Comparison of ENCODE assay signal across 16 cellular contexts in genomic region chr18:57052173-57052572, GRCh38.
DNase-seq lines count a peak whose midpoint lies in the region; ATAC-seq, FAIRE-seq and TF ChIP-seq lines count a peak whose summit lies in the region.
"Had no signal": no experiment of that assay in that cellular context is flagged by ENCODE, and none has a peak within 500 bp of the region (broad histone marks: within the 10 kb centered on the region; RNA-seq: fewer than 3 reads in every experiment).

No MANE protein-coding gene starts in this region.

- CTCF ChIA-PET in HepG2 (lab: Yijun Ruan, JAX; ENCODE audit: low intra/inter-chr PET ratio, low total read pairs): no interaction called here

- POLR2A ChIA-PET in HepG2 (lab: Yijun Ruan, JAX): no interaction called here

- no peaks in the 10 kb centered on the region for H4K20me1 ChIP-seq in HepG2 (ENCODE audit: insufficient read depth, low read length)

- no TSS peak for BruUV-seq in HepG2 (replicated peaks; lab: Mats Ljungman, UMichigan)

- H3K4me2 ChIP-seq in HepG2 (ENCODE audit: low read depth, low read length): no peak overlapping the region
- H3K4me2 ChIP-seq: smooth muscle cell had no signal

- ATAC-seq in HepG2 (no peak), right lobe of liver (no peak), GM21723 (IDR thresholded peaks at IDR 0.05; ENCODE audit: unreplicated experiment) (peak; percentile 39), HG03442 (IDR thresholded peaks at IDR 0.05; ENCODE audit: unreplicated experiment) (no peak)
- ATAC-seq: Panc1 had no signal

- no peak overlapping the region for H3K27ac ChIP-seq in HepG2 (ENCODE audit: extremely low read length, insufficient read depth, low read length)
- H3K27ac ChIP-seq in right lobe of liver: no peak overlapping the region
- H3K27ac ChIP-seq in thyroid gland: no peak overlapping the region
- H3K27ac ChIP-seq: neutrophil had no signal

- H3K36me3 ChIP-seq in HepG2 (replicated peaks in 1 of 2; ENCODE audit: control insufficient read depth in 1 of 2, insufficient read depth in 2 of 2, low read length in 2 of 2) (no peaks in the 10 kb centered on the region), right lobe of liver (no peaks in the 10 kb centered on the region), thyroid gland (no peaks in the 10 kb centered on the region)
- H3K36me3 ChIP-seq: neutrophil had no signal

- H3K4me3 ChIP-seq in HepG2 (replicated peaks in 1 of 3; ENCODE audit: insufficient read depth in 1 of 3, low read depth in 2 of 3, low read length in 3 of 3) (no peak overlapping the region), right lobe of liver (no peak overlapping the region), NB4 (ENCODE audit: low read depth, low read length) (no peak overlapping the region), thyroid gland (replicated peaks in 1 of 3) (no peak overlapping the region)
- H3K4me3 ChIP-seq: lung, smooth muscle cell had no signal

- 8% methylated on average over 4 of the region's 4 CpGs for WGBS in HepG2 (ENCODE audit: low lambda C conversion rate)
- WGBS in right lobe of liver (ENCODE audit: insufficient coverage, low coverage, low lambda C conversion rate, missing lambda C conversion rate): 75% methylated on average over 3 of the region's 4 CpGs
- WGBS in thyroid gland, 2 donors: 82 to 88% methylated on average over 4 of the region's 4 CpGs

- TF ChIP-seq CTCF in HepG2 (CRISPR knock-in tag; IDR thresholded peaks at IDR 0.05) (0 out of 2 replicates have a peak, but pooled peaks have one; percentile 3), right lobe of liver (IDR thresholded peaks at IDR 0.05) (no peak), NB4 (IDR thresholded peaks at IDR 0.05; ENCODE audit: low read depth, low read length) (peak; percentile 17), thyroid gland (IDR thresholded peaks at IDR 0.05) (no peak)

- H3K4me1 ChIP-seq in HepG2 (ENCODE audit: insufficient read depth, low read length): peaks cover 10% of the 10 kb centered on the region
- H3K4me1 ChIP-seq in right lobe of liver: peaks cover 0 to 30% (median 4%) of the 10 kb centered on the region in 4 donors
- H3K4me1 ChIP-seq in thyroid gland: no peaks in the 10 kb centered on the region

- FAIRE-seq in HepG2 (lab: Jason Lieb, UNC): no peak

- TF ChIP-seq POLR2A in HepG2 (IDR thresholded peaks at IDR 0.05; ENCODE audit: insufficient read depth in 1 of 2, low read depth in 2 of 2, low read length in 2 of 2): no peak
- no peak for TF ChIP-seq POLR2A in right lobe of liver (IDR thresholded peaks at IDR 0.05)
- TF ChIP-seq POLR2A in NB4 (IDR thresholded peaks at IDR 0.05; ENCODE audit: extremely low read depth, insufficient read length): no peak
- no peak for TF ChIP-seq POLR2A in thyroid gland (IDR thresholded peaks at IDR 0.05)

- intact Hi-C loops in HepG2 (cut with micrococcal nuclease; ENCODE audit: unreplicated experiment): no loop called here
- intact Hi-C loops in right lobe of liver (cut with DNase I): no loop called here
- intact Hi-C loops in thyroid gland (cut with DNase I): no loop called here

- H2AFZ ChIP-seq in HepG2 (ENCODE audit: low read length): no peak overlapping the region

- TF ChIP-seq EP300 in HepG2 (IDR thresholded peaks at IDR 0.05; ENCODE audit: low read depth in 2 of 2, low read length in 2 of 2): no peak
- no peak for TF ChIP-seq EP300 in HepG2 (CRISPR knock-in tag; IDR thresholded peaks at IDR 0.05; ENCODE audit: borderline replicate concordance)

- DNase-seq in HepG2 (ENCODE audit: low spot score) (no peak), right lobe of liver (no peak), NB4 (ENCODE audit: low read depth) (peak; percentile 12), NCI-H524 treated with DMSO at 0.1 percent for 48 hours (lab: John Stamatoyannopoulos, UW) (no peak), thyroid gland (no peak)
- no peak for DNase-seq in activated naive CD4-positive, alpha-beta T cell treated with anti-CD3 and anti-CD28 coated beads, Interleukin-2, amount 50 U/mL, for 16 hours
- DNase-seq: activated CD4-positive, alpha-beta memory T cell treated with anti-CD3 and anti-CD28 coated beads, Interleukin-2, amount 10 ng/mL, durations not matched to agents 7 days and 5 days; activated naive CD4-positive, alpha-beta T cell treated with Interleukin-2 at 50 U/mL for 16 hours; DMS79 treated with DMSO at 0.1 percent for 48 hours; NCI-H2081 treated with DMSO at 0.1 percent for 48 hours had no signal

- no peaks in the 10 kb centered on the region for H3K79me2 ChIP-seq in HepG2 (ENCODE audit: insufficient read depth, low read length)

- TF ChIP-seq RAD21 in HepG2 (CRISPR knock-in tag; IDR thresholded peaks at IDR 0.05): no peak

- in situ Hi-C loops in HepG2 (cut with HindIII; ENCODE audit: extremely low pct_ligation_motif_present, low pct_unique_long_range_greater_than_20kb): no loop called here

- H3K9ac ChIP-seq in HepG2 (ENCODE audit: insufficient read depth, low read depth, low read length): no peak overlapping the region

- peaks cover 3 to 8% of the 10 kb centered on the region in 2 experiments; a peak in 2 of 5 replicates for H3K27me3 ChIP-seq in HepG2 (ENCODE audit: control insufficient read depth in 1 of 2, insufficient read depth in 2 of 2, low read length in 2 of 2)
- no peaks in the 10 kb centered on the region for H3K27me3 ChIP-seq in right lobe of liver
- H3K27me3 ChIP-seq in thyroid gland: no peaks in the 10 kb centered on the region
- H3K27me3 ChIP-seq: neutrophil had no signal

- no peaks in the 10 kb centered on the region for H3K9me3 ChIP-seq in HepG2 (ENCODE audit: low read length)
- no peaks in the 10 kb centered on the region for H3K9me3 ChIP-seq in right lobe of liver
- no peaks in the 10 kb centered on the region for H3K9me3 ChIP-seq in thyroid gland
- H3K9me3 ChIP-seq: neutrophil had no signal

TF ChIP-seq in HepG2, 621 proteins besides CTCF, POLR2A, EP300 and RAD21 (continues in another document):
- TF ChIP-seq ZNF777 (CRISPR knock-in tag; IDR thresholded peaks at IDR 0.05): no peak
- no peak for TF ChIP-seq RBFOX2 (IDR thresholded peaks at IDR 0.05; ENCODE audit: low read depth, low read length)
- no peak for TF ChIP-seq ZNF513 (CRISPR knock-in tag; conservative IDR thresholded peaks at IDR 0.05)
- TF ChIP-seq ZNF740 (CRISPR knock-in tag; IDR thresholded peaks at IDR 0.05): no peak
- no peak for TF ChIP-seq ATF1 (CRISPR knock-in tag; IDR thresholded peaks at IDR 0.05)
- no peak for TF ChIP-seq ZIK1 (CRISPR knock-in tag; IDR thresholded peaks at IDR 0.05; ENCODE audit: borderline replicate concordance, low read depth)
- no peak for TF ChIP-seq TOE1 (CRISPR knock-in tag; IDR thresholded peaks at IDR 0.05)
- no peak for TF ChIP-seq ARID3A (IDR thresholded peaks at IDR 0.05; ENCODE audit: low read depth, low read length)
- TF ChIP-seq TMF1 (CRISPR knock-in tag; IDR thresholded peaks at IDR 0.05; ENCODE audit: low read depth): no peak
- no peak for TF ChIP-seq SP1 (IDR thresholded peaks at IDR 0.05)
- no peak for TF ChIP-seq SP1 (CRISPR knock-in tag; IDR thresholded peaks at IDR 0.05)
- TF ChIP-seq U2AF2 (IDR thresholded peaks at IDR 0.05; ENCODE audit: low read depth, low read length): no peak
- TF ChIP-seq HOMEZ (CRISPR knock-in tag; IDR thresholded peaks at IDR 0.05; ENCODE audit: low read depth): no peak

Comparison
In these comparisons a context has a peak if more than half of its experiments do, and no peak if none do; other contexts are left out.
1. CTCF ChIP-seq: peak in HepG2 (single experiment) and NB4 (single experiment); none in right lobe of liver (0 of 4) and thyroid gland (0 of 6).